In genomic region chr7:127527561-127527960, GRCh38 we compare ENCODE assay signal across 1 cellular context.
TF ChIP-seq lines count a peak whose summit lies in the region.

No MANE protein-coding gene starts in this region.

TF ChIP-seq in WTC11, 78 proteins besides CTCF, POLR2A, EP300 and RAD21 (continued from another document):
- TF ChIP-seq, protein P1, sequence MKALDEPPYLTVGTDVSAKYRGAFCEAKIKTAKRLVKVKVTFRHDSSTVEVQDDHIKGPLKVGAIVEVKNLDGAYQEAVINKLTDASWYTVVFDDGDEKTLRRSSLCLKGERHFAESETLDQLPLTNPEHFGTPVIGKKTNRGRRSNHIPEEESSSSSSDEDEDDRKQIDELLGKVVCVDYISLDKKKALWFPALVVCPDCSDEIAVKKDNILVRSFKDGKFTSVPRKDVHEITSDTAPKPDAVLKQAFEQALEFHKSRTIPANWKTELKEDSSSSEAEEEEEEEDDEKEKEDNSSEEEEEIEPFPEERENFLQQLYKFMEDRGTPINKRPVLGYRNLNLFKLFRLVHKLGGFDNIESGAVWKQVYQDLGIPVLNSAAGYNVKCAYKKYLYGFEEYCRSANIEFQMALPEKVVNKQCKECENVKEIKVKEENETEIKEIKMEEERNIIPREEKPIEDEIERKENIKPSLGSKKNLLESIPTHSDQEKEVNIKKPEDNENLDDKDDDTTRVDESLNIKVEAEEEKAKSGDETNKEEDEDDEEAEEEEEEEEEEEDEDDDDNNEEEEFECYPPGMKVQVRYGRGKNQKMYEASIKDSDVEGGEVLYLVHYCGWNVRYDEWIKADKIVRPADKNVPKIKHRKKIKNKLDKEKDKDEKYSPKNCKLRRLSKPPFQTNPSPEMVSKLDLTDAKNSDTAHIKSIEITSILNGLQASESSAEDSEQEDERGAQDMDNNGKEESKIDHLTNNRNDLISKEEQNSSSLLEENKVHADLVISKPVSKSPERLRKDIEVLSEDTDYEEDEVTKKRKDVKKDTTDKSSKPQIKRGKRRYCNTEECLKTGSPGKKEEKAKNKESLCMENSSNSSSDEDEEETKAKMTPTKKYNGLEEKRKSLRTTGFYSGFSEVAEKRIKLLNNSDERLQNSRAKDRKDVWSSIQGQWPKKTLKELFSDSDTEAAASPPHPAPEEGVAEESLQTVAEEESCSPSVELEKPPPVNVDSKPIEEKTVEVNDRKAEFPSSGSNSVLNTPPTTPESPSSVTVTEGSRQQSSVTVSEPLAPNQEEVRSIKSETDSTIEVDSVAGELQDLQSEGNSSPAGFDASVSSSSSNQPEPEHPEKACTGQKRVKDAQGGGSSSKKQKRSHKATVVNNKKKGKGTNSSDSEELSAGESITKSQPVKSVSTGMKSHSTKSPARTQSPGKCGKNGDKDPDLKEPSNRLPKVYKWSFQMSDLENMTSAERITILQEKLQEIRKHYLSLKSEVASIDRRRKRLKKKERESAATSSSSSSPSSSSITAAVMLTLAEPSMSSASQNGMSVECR (CRISPR knock-in tag; IDR thresholded peaks at IDR 0.05; ENCODE audit: borderline replicate concordance) = no peak
- TF ChIP-seq GTF2I (CRISPR knock-in tag; conservative IDR thresholded peaks at IDR 0.05) (no peak), AR (CRISPR knock-in tag; IDR thresholded peaks at IDR 0.05) (no peak), PREB (CRISPR knock-in tag; IDR thresholded peaks at IDR 0.05; ENCODE audit: borderline replicate concordance) (no peak)
